14 cellular contexts compared by ENCODE assay signal in genomic region chr11:77061258-77061657, GRCh38. TPM values are rescaled to one million over a fixed set of nuclear protein-coding genes. Genes with fewer than 3 reads are reported as not detected.
"Had no signal": no experiment of that assay in that cellular context is flagged by ENCODE, and none has a peak within 500 bp of the region (broad histone marks: within the 10 kb centered on the region; RNA-seq: fewer than 3 reads in every experiment).

No MANE protein-coding gene starts in this region.

RNA-seq across cellular contexts. Expression of gene B3GNT6, which starts 27.1 kb away (rescaled TPM):
- total RNA-seq: activated CD4-positive, alpha-beta T cell treated with anti-CD3 and anti-CD28 coated beads, Interleukin-2, amount 10 ng/mL, durations not matched to agents 24 days and 14 days; activated CD8-positive, alpha-beta memory T cell treated with anti-CD3 and anti-CD28 coated beads for 36 hours; activated CD8-positive, alpha-beta T cell treated with anti-CD3 and anti-CD28 coated beads for 36 hours; activated naive CD8-positive, alpha-beta T cell treated with anti-CD3 and anti-CD28 coated beads, Interleukin-2, amount 10 ng/mL, durations not matched to agents 7 days and 5 days; activated T-cell treated with anti-CD3 and anti-CD28 coated beads, Interleukin-2, amount 50 U/mL, for 72 hours; activated T-helper 17 cell treated with anti-CD3 and anti-CD28 coated beads, Interleukin-2, amount 50 U/mL, for 72 hours; ascending aorta; cardiac septum; LHCN-M2; MCF 10A; OCI-LY7; Right ventricle myocardium superior had no signal

RNA-seq across cellular contexts. Expression of gene OMP, which starts 41.4 kb away (rescaled TPM):
- total RNA-seq: activated CD4-positive, alpha-beta T cell treated with anti-CD3 and anti-CD28 coated beads, Interleukin-2, amount 10 ng/mL, durations not matched to agents 24 days and 14 days; activated CD8-positive, alpha-beta memory T cell treated with anti-CD3 and anti-CD28 coated beads for 36 hours; activated CD8-positive, alpha-beta T cell treated with anti-CD3 and anti-CD28 coated beads for 36 hours; activated naive CD8-positive, alpha-beta T cell treated with anti-CD3 and anti-CD28 coated beads, Interleukin-2, amount 10 ng/mL, durations not matched to agents 7 days and 5 days; activated T-cell treated with anti-CD3 and anti-CD28 coated beads, Interleukin-2, amount 50 U/mL, for 72 hours; activated T-helper 17 cell treated with anti-CD3 and anti-CD28 coated beads, Interleukin-2, amount 50 U/mL, for 72 hours; ascending aorta; breast epithelium; cardiac septum; MCF 10A; OCI-LY7; Right ventricle myocardium superior had no signal
- polyA plus RNA-seq: adipose tissue had no signal
